Comparison of ENCODE assay signal across 24 cellular contexts in the genomic region with DNA sequence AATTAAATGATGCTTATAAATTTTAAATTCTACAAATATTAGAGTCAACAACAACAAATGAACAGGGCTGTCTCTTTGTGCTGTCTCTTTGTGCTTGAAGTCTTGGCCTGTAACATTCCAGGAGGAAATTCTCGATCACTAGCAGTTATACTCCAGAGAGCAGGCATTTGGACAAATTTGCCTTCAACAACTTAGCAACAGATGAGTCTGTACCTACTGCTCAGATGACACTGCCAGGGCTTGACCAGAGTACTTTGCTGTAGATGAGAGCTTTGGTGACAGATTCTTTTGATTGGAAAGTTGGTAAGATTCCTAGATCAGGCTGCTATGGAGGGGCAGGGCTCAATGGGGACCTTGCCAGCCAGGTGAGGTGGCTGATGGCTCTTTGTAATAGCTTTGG.
A peak's percentile ranks its signal among the peaks of the same experiment; 100 is the strongest.
DNase-seq lines count a peak whose midpoint lies in the region; ATAC-seq, FAIRE-seq and TF ChIP-seq lines count a peak whose summit lies in the region.
"Had no signal": no experiment of that assay in that cellular context is flagged by ENCODE, and none has a peak within 500 bp of the region (broad histone marks: within the 10 kb centered on the region; RNA-seq: fewer than 3 reads in every experiment).

No MANE protein-coding gene starts in this region.

- no peaks in the 10 kb centered on the region for H3K79me2 ChIP-seq in HepG2 (ENCODE audit: insufficient read depth, low read length)
- no peaks in the 10 kb centered on the region for H3K79me2 ChIP-seq in H1 (ENCODE audit: control insufficient read depth in 1 of 2, insufficient read depth in 2 of 2, low read length in 2 of 2)

- H2BK120ac ChIP-seq in H1 (replicated peaks; ENCODE audit: low read depth, low read length) = no peak overlapping the region

- 4% methylated on average over 1 of the region's 1 CpG for WGBS in HepG2 (ENCODE audit: low lambda C conversion rate)
- 38% methylated on average over 1 of the region's 1 CpG for WGBS in right lobe of liver (ENCODE audit: insufficient coverage, low coverage, low lambda C conversion rate, missing lambda C conversion rate)
- WGBS in H1 (ENCODE audit: extremely low coverage in 1 of 2, insufficient coverage in 1 of 2, insufficient read length in 1 of 2, insufficient replicate concordance in 2 of 2, low coverage in 1 of 2, low lambda C conversion rate in 2 of 2, missing lambda C conversion rate in 1 of 2), 2 experiments = 90% methylated on average over 1 of the region's 1 CpG; no CpG with 5 or more reads in 1 of the 2 experiments

- no peaks in the 10 kb centered on the region for H3K79me1 ChIP-seq in H1 (ENCODE audit: low read depth, low read length)

- DNase-seq in HepG2 (ENCODE audit: low spot score) (no peak), right lobe of liver (no peak), H1 (ENCODE audit: low read depth in 1 of 2, low spot score in 2 of 2) (no peak), GM13976 (ENCODE audit: low spot score) (no peak), upper lobe of right lung (no peak)
- DNase-seq: ACHN; AML-193; BE2C; CD4-positive, alpha-beta T cell; CD8-positive, alpha-beta memory T cell; DMS 273 treated with DMSO at 0.1 percent for 48 hours; DMS79; EL; GOT3; H9 had no signal

- H3K56ac ChIP-seq in H1 (replicated peaks; ENCODE audit: insufficient read length, low read depth, low read length) = no peak overlapping the region

- H2BK5ac ChIP-seq in H1 (ENCODE audit: low read depth, low read length) = no peak overlapping the region

- H4K91ac ChIP-seq in H1 (replicated peaks; ENCODE audit: insufficient read length, low read length) = no peak overlapping the region

- no peak overlapping the region for H3K14ac ChIP-seq in H1 (ENCODE audit: insufficient read length)

- no peak overlapping the region for H2BK12ac ChIP-seq in H1 (ENCODE audit: low read depth, low read length)

- H4K20me1 ChIP-seq in HepG2 (ENCODE audit: insufficient read depth, low read length) = no peaks in the 10 kb centered on the region; the same call in 1 of the 2 replicates
- H4K20me1 ChIP-seq in H1 (replicated peaks in 1 of 2; ENCODE audit: control insufficient read depth in 1 of 2, insufficient read depth in 2 of 2, low read length in 2 of 2) = no peaks in the 10 kb centered on the region
- H4K20me1 ChIP-seq: BLaER1 treated with 17β-estradiol and CSF1 and Interleukin-3, amounts not matched to agents 10 nM and 100 nM had no signal

- no peak overlapping the region for H2BK15ac ChIP-seq in H1 (ENCODE audit: low read length)

- H2AFZ ChIP-seq in HepG2 (ENCODE audit: low read length) (no peak overlapping the region), H1 (ENCODE audit: low read length) (no peak overlapping the region)

- H3K27me3 ChIP-seq in HepG2 (ENCODE audit: control insufficient read depth in 1 of 2, insufficient read depth in 2 of 2, low read length in 2 of 2) (no peaks in the 10 kb centered on the region), right lobe of liver (no peaks in the 10 kb centered on the region), H1 (replicated peaks in 1 of 4; ENCODE audit: control insufficient read depth in 3 of 4, extremely low read depth in 1 of 4, insufficient read depth in 3 of 4, low read length in 3 of 4) (no peaks in the 10 kb centered on the region), upper lobe of right lung (no peaks in the 10 kb centered on the region)
- H3K27me3 ChIP-seq: BE2C; BLaER1 treated with 17β-estradiol and CSF1 and Interleukin-3, amounts not matched to agents 10 nM and 100 nM had no signal

- intact Hi-C loops in HepG2 (cut with micrococcal nuclease; ENCODE audit: unreplicated experiment) (no loop called here), right lobe of liver (cut with DNase I) (no loop called here), upper lobe of right lung (cut with DNase I) (no loop called here)

- H3K4me3 ChIP-seq in HepG2 (replicated peaks in 1 of 3; ENCODE audit: insufficient read depth in 1 of 3, low read depth in 2 of 3, low read length in 3 of 3) (no peak overlapping the region), right lobe of liver (no peak overlapping the region), H1 (ENCODE audit: extremely low read depth in 1 of 4, insufficient read depth in 2 of 4, low read depth in 3 of 4, low read length in 4 of 4) (no peak overlapping the region), upper lobe of right lung (no peak overlapping the region)
- H3K4me3 ChIP-seq: BLaER1 treated with 17β-estradiol and CSF1 and Interleukin-3, amounts not matched to agents 10 nM and 100 nM had no signal

- no peak overlapping the region for H4K5ac ChIP-seq in H1 (ENCODE audit: insufficient read length, low read depth, low read length)

- H3K36me3 ChIP-seq in HepG2 (replicated peaks in 1 of 2; ENCODE audit: control insufficient read depth in 1 of 2, insufficient read depth in 2 of 2, low read length in 2 of 2) (no peaks in the 10 kb centered on the region), right lobe of liver (no peaks in the 10 kb centered on the region), H1 (ENCODE audit: control insufficient read depth in 2 of 4, insufficient read depth in 4 of 4, low read length in 3 of 4) (no peaks in the 10 kb centered on the region), upper lobe of right lung (no peaks in the 10 kb centered on the region)
- H3K36me3 ChIP-seq: BE2C; BLaER1 treated with 17β-estradiol and CSF1 and Interleukin-3, amounts not matched to agents 10 nM and 100 nM had no signal

- FAIRE-seq in HepG2 (lab: Jason Lieb, UNC) (no peak), H1 (lab: Jason Lieb, UNC) (no peak)
- FAIRE-seq: A204.1, D721Med, GM12892, GM18507 had no signal

- no peak overlapping the region for H2AK5ac ChIP-seq in H1 (ENCODE audit: low read depth, low read length)

- no peak overlapping the region for H2BK20ac ChIP-seq in H1 (ENCODE audit: low read length)

- H3K23me2 ChIP-seq in H1 (ENCODE audit: low read depth, low read length) = no peaks in the 10 kb centered on the region

- POLR2A ChIA-PET in HepG2 (lab: Yijun Ruan, JAX) (no interaction called here), H1 (lab: Charles Lee; ENCODE audit: partially characterized antibody) (no interaction called here)

- no peak for TF ChIP-seq POLR2A in HepG2 (IDR thresholded peaks at IDR 0.05; ENCODE audit: insufficient read depth in 1 of 2, low read depth in 2 of 2, low read length in 2 of 2)
- no peak for TF ChIP-seq POLR2A in right lobe of liver (IDR thresholded peaks at IDR 0.05)
- TF ChIP-seq POLR2A in H1 (IDR thresholded peaks at IDR 0.05; ENCODE audit: control extremely low read depth in 1 of 2, low read depth in 2 of 2, low read length in 2 of 2) = no peak

- BruUV-seq in HepG2 (replicated peaks; lab: Mats Ljungman, UMichigan) = no TSS peak

- H3K9ac ChIP-seq in HepG2 (ENCODE audit: insufficient read depth, low read depth, low read length) (no peak overlapping the region), H1 (replicated peaks in 1 of 4; ENCODE audit: extremely low read depth in 1 of 4, low read depth in 3 of 4, low read length in 3 of 4) (no peak overlapping the region)
- H3K9ac ChIP-seq: BLaER1 treated with 17β-estradiol and CSF1 and Interleukin-3, amounts not matched to agents 10 nM and 100 nM had no signal

- H3K4me1 ChIP-seq in HepG2 (ENCODE audit: insufficient read depth, low read length) (no peaks in the 10 kb centered on the region), right lobe of liver (no peaks in the 10 kb centered on the region), H1 (replicated peaks in 1 of 4; ENCODE audit: control insufficient read depth in 3 of 4, insufficient read depth in 4 of 4, low read length in 3 of 4) (no peaks in the 10 kb centered on the region), upper lobe of right lung (no peaks in the 10 kb centered on the region)
- H3K4me1 ChIP-seq: BE2C; BLaER1 treated with 17β-estradiol and CSF1 and Interleukin-3, amounts not matched to agents 10 nM and 100 nM had no signal

- in situ Hi-C loops in HepG2 (cut with HindIII; ENCODE audit: extremely low pct_ligation_motif_present, low pct_unique_long_range_greater_than_20kb) (no loop called here), GM13976 (cut with MboI; ENCODE audit: low sequenced_read_pairs, unreplicated experiment) (no loop called here)

- no peak for TF ChIP-seq RAD21 in HepG2 (CRISPR knock-in tag; IDR thresholded peaks at IDR 0.05)
- TF ChIP-seq RAD21 in H1 (IDR thresholded peaks at IDR 0.05 in 1 of 2, conservative IDR thresholded peaks at IDR 0.05 in 1 of 2; ENCODE audit: low read depth in 2 of 2, low read length in 2 of 2) = no peak

- ATAC-seq in HepG2 (no peak), right lobe of liver (no peak), SK-N-SH treated with all-trans-retinoic acid at 6 μM for 48 hours (peak; percentile 40; the same call in 1 of the 3 replicates), upper lobe of right lung (no peak), GM18498 (IDR thresholded peaks at IDR 0.05; ENCODE audit: unreplicated experiment) (no peak)
- ATAC-seq: HCT116 had no signal

- no peak overlapping the region for H3K4ac ChIP-seq in H1 (replicated peaks; ENCODE audit: insufficient read length, low read depth, low read length)

- CTCF ChIA-PET in HepG2 (lab: Yijun Ruan, JAX; ENCODE audit: low intra/inter-chr PET ratio, low total read pairs) (no interaction called here), H1 (lab: Charles Lee; ENCODE audit: partially characterized antibody) (no interaction called here)

- no peak for TF ChIP-seq CTCF in HepG2 (CRISPR knock-in tag; IDR thresholded peaks at IDR 0.05)
- no peak for TF ChIP-seq CTCF in right lobe of liver (IDR thresholded peaks at IDR 0.05)
- TF ChIP-seq CTCF in H1 (IDR thresholded peaks at IDR 0.05; ENCODE audit: control extremely low read depth in 1 of 3, insufficient read depth in 1 of 3, low read depth in 1 of 3, low read length in 3 of 3) = no peak
- TF ChIP-seq CTCF in GM13976 (IDR thresholded peaks at IDR 0.05; ENCODE audit: borderline replicate concordance, control extremely low read depth, extremely low read depth, insufficient read depth, missing control alignments) = no peak
- no peak for TF ChIP-seq CTCF in upper lobe of right lung (IDR thresholded peaks at IDR 0.05)

- no peak overlapping the region for H4K8ac ChIP-seq in H1 (ENCODE audit: extremely low read depth, insufficient read depth, low read length)

- H3K9me3 ChIP-seq in HepG2 (ENCODE audit: low read length) (no peaks in the 10 kb centered on the region), right lobe of liver (no peaks in the 10 kb centered on the region), H1 (ENCODE audit: insufficient read depth in 2 of 2, low read depth in 1 of 2, low read length in 1 of 2) (peaks cover 0 to 5% of the 10 kb centered on the region in 2 experiments; a peak in 2 of 4 replicates), upper lobe of right lung (no peaks in the 10 kb centered on the region)
- H3K9me3 ChIP-seq: BE2C had no signal

- TF ChIP-seq EP300 in HepG2 (IDR thresholded peaks at IDR 0.05; ENCODE audit: low read depth in 2 of 2, low read length in 2 of 2) (no peak), HepG2 (CRISPR knock-in tag; IDR thresholded peaks at IDR 0.05; ENCODE audit: borderline replicate concordance) (no peak), H1 (IDR thresholded peaks at IDR 0.05; ENCODE audit: borderline replicate concordance in 1 of 2, low read depth in 2 of 2, low read length in 2 of 2) (no peak)

- H3K23ac ChIP-seq in H1 (ENCODE audit: insufficient read length) = no peak overlapping the region

- H3K27ac ChIP-seq in HepG2 (ENCODE audit: extremely low read length, insufficient read depth, low read length) (no peak overlapping the region), right lobe of liver (no peak overlapping the region), H1 (ENCODE audit: low read depth, low read length) (no peak overlapping the region), upper lobe of right lung (no peak overlapping the region)
- H3K27ac ChIP-seq: 22Rv1; BLaER1 treated with 17β-estradiol and CSF1 and Interleukin-3, amounts not matched to agents 10 nM and 100 nM had no signal

- H3K4me2 ChIP-seq in HepG2 (ENCODE audit: low read depth, low read length) (no peak overlapping the region), H1 (ENCODE audit: insufficient read depth in 1 of 2, low read depth in 2 of 2, low read length in 2 of 2) (no peak overlapping the region)
- H3K4me2 ChIP-seq: BLaER1 treated with 17β-estradiol and CSF1 and Interleukin-3, amounts not matched to agents 10 nM and 100 nM had no signal

- no peak overlapping the region for H3K18ac ChIP-seq in H1 (ENCODE audit: extremely low read depth, low read length)

Comparison
In these comparisons a context has a peak if more than half of its experiments do, and no peak if none do; other contexts are left out.
1. Of the 41 proteins assayed by ChIP-seq in both HepG2 and H1: peak only in HepG2: none; only in H1: none; in both: RFX5; in neither: 40.